Comparison of ENCODE assay signal across 1 cellular context in the genomic region with DNA sequence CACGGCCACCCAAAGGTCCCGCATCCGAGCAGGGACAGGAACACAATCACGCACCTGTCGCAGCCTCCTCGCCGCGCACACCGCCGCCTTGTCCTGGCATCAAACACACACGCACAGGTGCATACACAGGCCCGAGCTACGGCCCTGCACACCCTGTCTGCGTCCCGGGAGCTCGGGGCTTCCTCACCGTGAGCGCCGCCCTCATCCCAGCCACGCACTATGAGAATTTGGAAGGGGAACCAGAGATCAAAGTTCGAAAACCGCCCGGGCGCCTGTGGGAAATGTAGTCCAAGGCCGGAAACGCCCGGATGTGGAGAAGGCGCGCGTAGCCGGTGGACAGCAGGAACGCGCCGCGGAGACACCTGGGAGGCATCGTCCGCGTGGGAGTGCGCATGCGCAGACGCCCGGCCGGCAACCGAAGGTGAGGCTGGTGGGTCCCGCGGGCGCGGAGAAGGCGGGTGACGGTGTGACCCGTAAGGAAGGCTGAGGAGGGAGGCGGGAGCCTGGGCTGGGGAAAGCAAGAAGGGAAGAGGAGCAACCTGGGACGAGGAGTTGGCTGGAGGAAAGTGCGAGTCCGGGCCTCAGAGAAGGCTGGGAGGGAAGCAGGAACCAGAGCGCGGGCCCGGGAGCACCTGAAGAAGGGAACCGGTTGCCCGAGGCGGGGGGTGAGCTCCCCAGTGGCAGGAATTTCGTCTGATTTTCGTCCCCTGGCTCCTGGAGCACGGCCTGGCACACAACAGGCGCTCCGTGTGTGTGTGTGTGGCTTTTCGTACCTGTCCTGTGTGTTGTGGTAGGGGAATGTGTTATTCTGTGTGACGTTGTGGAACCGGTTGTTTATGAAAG.
TF ChIP-seq lines count a peak whose summit lies in the region.

Gene ZNF567, plus strand, starts transcription at position 399 of the 843 bp plus-strand sequence. CDS start 7,256 bp downstream, outside the sequence.

TF ChIP-seq in SK-N-SH treated with all-trans-retinoic acid at 6 μM for 48 hours, 23 proteins besides CTCF, POLR2A, EP300 and RAD21 (continued from another document):
- no peak for TF ChIP-seq ZNF70 (CRISPR knock-in tag; IDR thresholded peaks at IDR 0.05)
